Comparison of ENCODE assay signal across 19 cellular contexts in the genomic region with DNA sequence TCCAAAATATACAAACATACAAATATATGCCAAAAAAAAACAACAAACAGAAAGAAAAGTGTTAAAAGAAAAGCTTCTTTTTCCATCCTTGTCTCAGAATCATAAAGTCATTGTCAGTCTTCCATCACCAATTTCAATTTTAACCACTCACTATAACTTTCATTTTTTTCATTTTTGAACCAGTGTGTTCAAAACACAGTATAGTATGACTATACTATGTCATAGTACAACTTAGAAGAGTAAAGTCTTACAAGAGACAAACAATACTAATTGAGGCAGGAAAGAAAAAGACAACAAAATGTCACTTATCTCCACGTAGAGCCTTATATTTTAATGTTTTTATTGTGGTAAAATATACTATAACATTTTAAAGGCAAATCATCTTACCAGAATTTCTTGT. TPM values are rescaled to one million over a fixed set of nuclear protein-coding genes. Genes with fewer than 3 reads are reported as not detected.
DNase-seq lines count a peak whose midpoint lies in the region; ATAC-seq and TF ChIP-seq lines count a peak whose summit lies in the region.
"Had no signal": no experiment of that assay in that cellular context is flagged by ENCODE, and none has a peak within 500 bp of the region (broad histone marks: within the 10 kb centered on the region; RNA-seq: fewer than 3 reads in every experiment).

No MANE protein-coding gene starts in this region.

- H3K36me3 Mint-ChIP-seq in activated CD4-positive, alpha-beta T cell treated with anti-CD3 and anti-CD28 coated beads for 36 hours (ENCODE audit: low read depth): peaks cover 36% of the 10 kb centered on the region
- peaks cover 42% of the 10 kb centered on the region for H3K36me3 Mint-ChIP-seq in MCF 10A (ENCODE audit: insufficient read depth, unreplicated experiment)
- H3K36me3 Mint-ChIP-seq in dendritic cell treated with granulocyte-macrophage colony-stimulating factor and Interleukin-4, amounts not matched to agents 40 ng/mL and 50 ng/mL, for 4 days (ENCODE audit: low read depth): peaks cover 55% of the 10 kb centered on the region
- peaks cover 37 to 43% of the 10 kb centered on the region in 2 donors for H3K36me3 Mint-ChIP-seq in CD4-positive, alpha-beta memory T cell

- DNase-seq in activated CD4-positive, alpha-beta T cell treated with anti-CD3 and anti-CD28 coated beads for 36 hours: no peak
- DNase-seq in activated CD4-positive, alpha-beta T cell treated with anti-CD3 and anti-CD28 coated beads, Interleukin-2, amount 50 U/mL, for 48 hours: no peak
- DNase-seq in MCF 10A (ENCODE audit: unreplicated experiment) (no peak), mammary epithelial cell (no peak), HUDEP-2 (lab: John Stamatoyannopoulos, UW; ENCODE audit: unreplicated experiment in 76 of 76) (no peak), hippocampal formation (lab: John Stamatoyannopoulos, UW) (no peak)
- DNase-seq in CD4-positive, alpha-beta memory T cell: no peak
- DNase-seq: AML-193; CD4-positive, alpha-beta T cell; DMS153; DMS79; GDM1; GOT3; H7 had no signal

- BruUV-seq in MCF 10A (replicated peaks; lab: Mats Ljungman, UMichigan): no TSS peak
- BruUV-seq in mammary epithelial cell (replicated peaks; lab: Mats Ljungman, UMichigan): no TSS peak

- H3K9me3 ChIP-seq in mammary epithelial cell (replicated peaks; ENCODE audit: insufficient read depth, low read length): no peaks in the 10 kb centered on the region
- no peaks in the 10 kb centered on the region for H3K9me3 ChIP-seq in CD4-positive, alpha-beta memory T cell (ENCODE audit: control insufficient read depth in 1 of 2, low read length in 2 of 2)
- H3K9me3 ChIP-seq: A549 had no signal

- WGBS in mammary epithelial cell (ENCODE audit: low coverage, missing lambda C conversion rate): 82% methylated on average over 1 of the region's 1 CpG

- no peak overlapping the region for H3K4me3 Mint-ChIP-seq in activated CD4-positive, alpha-beta T cell treated with anti-CD3 and anti-CD28 coated beads for 36 hours
- no peak overlapping the region for H3K4me3 Mint-ChIP-seq in MCF 10A (ENCODE audit: unreplicated experiment)
- no peak overlapping the region for H3K4me3 Mint-ChIP-seq in dendritic cell treated with granulocyte-macrophage colony-stimulating factor and Interleukin-4, amounts not matched to agents 40 ng/mL and 50 ng/mL, for 4 days
- no peak overlapping the region for H3K4me3 Mint-ChIP-seq in CD4-positive, alpha-beta memory T cell
- H3K4me3 Mint-ChIP-seq: CD4-positive, alpha-beta T cell had no signal

- H3K4me2 ChIP-seq in mammary epithelial cell (ENCODE audit: insufficient read depth, low read depth, low read length): no peak overlapping the region
- H3K4me2 ChIP-seq: A549 had no signal

- TF ChIP-seq CTCF in MCF 10A (IDR thresholded peaks at IDR 0.05; ENCODE audit: unreplicated experiment) (no peak), mammary epithelial cell (conservative IDR thresholded peaks at IDR 0.05 in 1 of 2, IDR thresholded peaks at IDR 0.05 in 1 of 2; ENCODE audit: extremely low read depth in 1 of 2, insufficient read depth in 1 of 2, low read depth in 1 of 2, low read length in 2 of 2) (no peak)

- H3K36me3 ChIP-seq in mammary epithelial cell (ENCODE audit: insufficient read depth, low read length): peaks cover 2% of the 10 kb centered on the region
- H3K36me3 ChIP-seq in CD4-positive, alpha-beta memory T cell (ENCODE audit: insufficient read depth, low read length): peaks cover 11% of the 10 kb centered on the region

- POLR2A ChIA-PET in activated CD4-positive, alpha-beta T cell treated with anti-CD3 and anti-CD28 coated beads for 36 hours (lab: Charles Lee): no interaction called here
- POLR2A ChIA-PET in MCF 10A (lab: Yijun Ruan, JAX): no interaction called here
- POLR2A ChIA-PET in CD4-positive, alpha-beta memory T cell (lab: Charles Lee; ENCODE audit: partially characterized antibody): no interaction called here

- H3K4me1 Mint-ChIP-seq in activated CD4-positive, alpha-beta T cell treated with anti-CD3 and anti-CD28 coated beads for 36 hours: peaks cover 37% of the 10 kb centered on the region
- peaks cover 13% of the 10 kb centered on the region for H3K4me1 Mint-ChIP-seq in MCF 10A (ENCODE audit: insufficient read depth, unreplicated experiment)
- H3K4me1 Mint-ChIP-seq in dendritic cell treated with granulocyte-macrophage colony-stimulating factor and Interleukin-4, amounts not matched to agents 40 ng/mL and 50 ng/mL, for 4 days (ENCODE audit: low read depth): peaks cover 31% of the 10 kb centered on the region
- peaks cover 4 to 12% (median 8%) of the 10 kb centered on the region in 4 donors for H3K4me1 Mint-ChIP-seq in CD4-positive, alpha-beta memory T cell

- H3K27me3 ChIP-seq in mammary epithelial cell (ENCODE audit: insufficient read depth, low read length): no peaks in the 10 kb centered on the region
- H3K27me3 ChIP-seq in CD4-positive, alpha-beta memory T cell (ENCODE audit: insufficient read depth, low read length): no peaks in the 10 kb centered on the region

- H3K9ac ChIP-seq in mammary epithelial cell (ENCODE audit: insufficient read depth, low read length): no peak overlapping the region

- no peaks in the 10 kb centered on the region for H3K27me3 Mint-ChIP-seq in activated CD4-positive, alpha-beta T cell treated with anti-CD3 and anti-CD28 coated beads for 36 hours
- no peaks in the 10 kb centered on the region for H3K27me3 Mint-ChIP-seq in MCF 10A (ENCODE audit: insufficient read depth, unreplicated experiment)
- no peaks in the 10 kb centered on the region for H3K27me3 Mint-ChIP-seq in dendritic cell treated with granulocyte-macrophage colony-stimulating factor and Interleukin-4, amounts not matched to agents 40 ng/mL and 50 ng/mL, for 4 days
- no peaks in the 10 kb centered on the region for H3K27me3 Mint-ChIP-seq in CD4-positive, alpha-beta memory T cell
- H3K27me3 Mint-ChIP-seq: CD4-positive, alpha-beta T cell had no signal

- H4K20me1 ChIP-seq in mammary epithelial cell (ENCODE audit: insufficient read depth, low read length): no peaks in the 10 kb centered on the region

- ATAC-seq in activated CD4-positive, alpha-beta T cell treated with anti-CD3 and anti-CD28 coated beads for 36 hours: peak; percentile 44
- ATAC-seq: A549, HCT116 had no signal

- no peak overlapping the region for H3K27ac ChIP-seq in mammary epithelial cell (ENCODE audit: insufficient read depth, low read depth, low read length)
- H3K27ac ChIP-seq in CD4-positive, alpha-beta memory T cell (ENCODE audit: low read depth, low read length): no peak overlapping the region
- H3K27ac ChIP-seq: 22Rv1, A549, C4-2B had no signal

- no peaks in the 10 kb centered on the region for H3K4me1 ChIP-seq in mammary epithelial cell (ENCODE audit: insufficient read depth, low read length)
- H3K4me1 ChIP-seq in CD4-positive, alpha-beta memory T cell (ENCODE audit: insufficient read depth, low read length): peaks cover 6% of the 10 kb centered on the region
- H3K4me1 ChIP-seq: A549 had no signal

- peak overlapping the region; percentile 64 for H3K27ac Mint-ChIP-seq in activated CD4-positive, alpha-beta T cell treated with anti-CD3 and anti-CD28 coated beads for 36 hours
- H3K27ac Mint-ChIP-seq in MCF 10A (ENCODE audit: low read depth, unreplicated experiment): peak overlapping the region; percentile 6
- H3K27ac Mint-ChIP-seq in dendritic cell treated with granulocyte-macrophage colony-stimulating factor and Interleukin-4, amounts not matched to agents 40 ng/mL and 50 ng/mL, for 4 days: peak overlapping the region; percentile 23
- H3K27ac Mint-ChIP-seq in CD4-positive, alpha-beta memory T cell: no peak overlapping the region
- H3K27ac Mint-ChIP-seq: CD4-positive, alpha-beta T cell had no signal

- dilution Hi-C loops in mammary epithelial cell (cut with HindIII; ENCODE audit: low sequenced_read_pairs): no loop called here

- peaks cover 6% of the 10 kb centered on the region for H3K79me2 ChIP-seq in mammary epithelial cell (ENCODE audit: insufficient read depth, low read length)

- CTCF ChIA-PET in activated CD4-positive, alpha-beta T cell treated with anti-CD3 and anti-CD28 coated beads for 36 hours (lab: Charles Lee): interaction anchor here (0.6 to 12.6 kb wide), 13 partner anchors 11 to 497 kb away, joined by 3 to 88 read pairs (median 3); a partner anchor contains a TSS
- CTCF ChIA-PET in MCF 10A (lab: Yijun Ruan, JAX) (interaction anchor here (0.6 to 6.1 kb wide), 11 partner anchors 9 to 416 kb away, joined by 3 to 147 read pairs (median 4); no protein-coding TSS in a partner anchor), mammary epithelial cell (lab: Charles Lee; ENCODE audit: low non-redundant PET) (no interaction called here)
- CTCF ChIA-PET in CD4-positive, alpha-beta memory T cell (lab: Charles Lee; ENCODE audit: partially characterized antibody): interaction anchor here (1.2 to 4.6 kb wide), 4 partner anchors 9 to 307 kb away, joined by 4 to 28 read pairs (median 16); no protein-coding TSS in a partner anchor

- no peaks in the 10 kb centered on the region for H3K9me3 Mint-ChIP-seq in activated CD4-positive, alpha-beta T cell treated with anti-CD3 and anti-CD28 coated beads for 36 hours (ENCODE audit: low read depth)
- H3K9me3 Mint-ChIP-seq in MCF 10A (ENCODE audit: unreplicated experiment): no peaks in the 10 kb centered on the region
- no peaks in the 10 kb centered on the region for H3K9me3 Mint-ChIP-seq in dendritic cell treated with granulocyte-macrophage colony-stimulating factor and Interleukin-4, amounts not matched to agents 40 ng/mL and 50 ng/mL, for 4 days
- H3K9me3 Mint-ChIP-seq in CD4-positive, alpha-beta memory T cell: no peaks in the 10 kb centered on the region
- H3K9me3 Mint-ChIP-seq: CD4-positive, alpha-beta T cell had no signal

- H2AFZ ChIP-seq in mammary epithelial cell (ENCODE audit: low read depth, low read length): no peak overlapping the region

- in situ Hi-C loops in mammary epithelial cell (cut with MboI; ENCODE audit: low sequenced_read_pairs in 2 of 2): loop anchor here (25.0 kb wide), 1 partner anchor 722 kb away; no protein-coding TSS in a partner anchor

- intact Hi-C loops in activated CD4-positive, alpha-beta T cell treated with anti-CD3 and anti-CD28 coated beads for 36 hours (cut with DNase I, micrococcal nuclease): loop anchor here in 1 of 2 experiments (2.0 to 5.0 kb wide), 3 partner anchors 37 to 327 kb away; a partner anchor contains a TSS
- intact Hi-C loops in MCF 10A (cut with micrococcal nuclease) (loop anchor here (2.0 to 5.0 kb wide), 3 partner anchors 211 to 1103 kb away; no protein-coding TSS in a partner anchor), mammary epithelial cell (cut with micrococcal nuclease) (loop anchor here (2.0 to 10.0 kb wide), 4 partner anchors 85 to 709 kb away; a partner anchor contains a TSS)
- intact Hi-C loops in dendritic cell treated with granulocyte-macrophage colony-stimulating factor and Interleukin-4, amounts not matched to agents 40 ng/mL and 50 ng/mL, for 4 days (cut with micrococcal nuclease): loop anchor here (2.0 to 5.0 kb wide), 3 partner anchors 35 to 327 kb away; no protein-coding TSS in a partner anchor
- intact Hi-C loops in CD4-positive, alpha-beta memory T cell (cut with micrococcal nuclease): no loop called here

- no peak overlapping the region for H3K4me3 ChIP-seq in mammary epithelial cell (replicated peaks in 1 of 3; ENCODE audit: insufficient read depth in 1 of 3, low read depth in 2 of 3, low read length in 3 of 3)
- no peak overlapping the region for H3K4me3 ChIP-seq in CD4-positive, alpha-beta memory T cell (ENCODE audit: low read length in 2 of 2)
- H3K4me3 ChIP-seq: A549 had no signal

RNA-seq across cellular contexts. Expression of a gene that starts 7.6 kb away (rescaled TPM):
- 10 to 100 TPM; 39.2 to 40.9 TPM for total RNA-seq in activated CD4-positive, alpha-beta T cell treated with anti-CD3 and anti-CD28 coated beads for 36 hours
- 39.7 and 42.2 TPM in 2 replicates for total RNA-seq in MCF 10A (2022)
- 10 to 100 TPM; 14.0 to 21.1 TPM for total RNA-seq in mammary epithelial cell
- polyA plus RNA-seq in mammary epithelial cell: 22.0 TPM
- polyA minus RNA-seq in mammary epithelial cell: 5.8 TPM
- 10 to 100 TPM; 38.0 to 38.5 TPM for total RNA-seq in CD4-positive, alpha-beta memory T cell
- 10 to 100 TPM; 56.3 to 61.8 TPM for polyA plus RNA-seq in CD4-positive, alpha-beta memory T cell

RNA-seq across cellular contexts. Expression of a gene that starts 7.7 kb away (rescaled TPM):
- 10 to 100 TPM; 13.8 to 15.2 TPM for total RNA-seq in activated CD4-positive, alpha-beta T cell treated with anti-CD3 and anti-CD28 coated beads for 36 hours
- 31.5 and 35.7 TPM in 2 replicates for total RNA-seq in MCF 10A (2022)
- total RNA-seq in mammary epithelial cell: 10 to 100 TPM; 15.3 to 18.4 TPM
- 9.2 TPM for polyA plus RNA-seq in mammary epithelial cell
- polyA minus RNA-seq in mammary epithelial cell: 34.0 TPM
- total RNA-seq in CD4-positive, alpha-beta memory T cell: 10 to 100 TPM; 13.8 to 17.2 TPM
- 10 to 100 TPM; 18.5 to 18.9 TPM for polyA plus RNA-seq in CD4-positive, alpha-beta memory T cell

Comparison
In these comparisons a context has a peak if more than half of its experiments do, and no peak if none do; other contexts are left out.
1. H3K27ac Mint-ChIP-seq: peak in activated CD4-positive, alpha-beta T cell treated with anti-CD3 and anti-CD28 coated beads for 36 hours (single experiment), MCF 10A (single experiment) and dendritic cell treated with granulocyte-macrophage colony-stimulating factor and Interleukin-4, amounts not matched to agents 40 ng/mL and 50 ng/mL, for 4 days (single experiment); none in CD4-positive, alpha-beta memory T cell (0 of 7).